20 cellular contexts compared by ENCODE assay signal in genomic region chr1:160858127-160858909, GRCh38. TPM values are rescaled to one million over a fixed set of nuclear protein-coding genes. Genes with fewer than 3 reads are reported as not detected.
DNase-seq lines count a peak whose midpoint lies in the region; ATAC-seq and TF ChIP-seq lines count a peak whose summit lies in the region.
"Had no signal": no experiment of that assay in that cellular context is flagged by ENCODE, and none has a peak within 500 bp of the region (broad histone marks: within the 10 kb centered on the region; RNA-seq: fewer than 3 reads in every experiment).

No MANE protein-coding gene starts in this region.

- peak; percentile 37 for DNase-seq in activated CD8-positive, alpha-beta memory T cell treated with anti-CD3 and anti-CD28 coated beads, Interleukin-2, amount 10 ng/mL, durations not matched to agents 7 days and 5 days
- no peak for DNase-seq in activated CD8-positive, alpha-beta memory T cell treated with anti-CD3 and anti-CD28 coated beads, Interleukin-2, amount 50 U/mL, for 48 hours
- DNase-seq in NCI-H2029 treated with DMSO at 0.1 percent for 48 hours (lab: John Stamatoyannopoulos, UW) (peak; percentile 62), colonic mucosa (peak; percentile 89), GM10248 (ENCODE audit: extremely low spot score) (no peak), DMS 273 (lab: John Stamatoyannopoulos, UW; ENCODE audit: unreplicated experiment) (no peak), SJCRH30 (no peak)
- DNase-seq in natural killer cell treated with Interleukin-12 subunit alpha and Interleukin-12 subunit beta and Interleukin-15 and Interleukin-18, amount 100 ng/mL, for 72 hours (ENCODE audit: low spot score), result no peak
- DNase-seq: activated CD4-positive, alpha-beta T cell treated with anti-CD3 and anti-CD28 coated beads, Interleukin-2, amount 50 U/mL, for 4 hours; cortex of kidney; foreskin keratinocyte; NCI-H510A; spleen; stimulated activated CD8-positive, alpha-beta memory T cell treated with anti-CD3 and anti-CD28 coated beads, Interleukin-4, amount 100 ng/mL, for 48 hours had no signal

- no peaks in the 10 kb centered on the region for H3K27me3 Mint-ChIP-seq in activated CD8-positive, alpha-beta memory T cell treated with anti-CD3 and anti-CD28 coated beads, Interleukin-2, amount 10 ng/mL, durations not matched to agents 7 days and 5 days
- no peaks in the 10 kb centered on the region for H3K27me3 Mint-ChIP-seq in natural killer cell treated with Interleukin-12 subunit alpha and Interleukin-12 subunit beta and Interleukin-15 and Interleukin-18, amount 100 ng/mL, for 72 hours
- H3K27me3 Mint-ChIP-seq: activated naive CD8-positive, alpha-beta T cell had no signal

- H3K9ac ChIP-seq in colonic mucosa (ENCODE audit: low read depth in 2 of 2, low read length in 2 of 2), result no peak overlapping the region

- H3K36me3 Mint-ChIP-seq in activated CD8-positive, alpha-beta memory T cell treated with anti-CD3 and anti-CD28 coated beads, Interleukin-2, amount 10 ng/mL, durations not matched to agents 7 days and 5 days, result peaks cover 20% of the 10 kb centered on the region
- H3K36me3 Mint-ChIP-seq in natural killer cell treated with Interleukin-12 subunit alpha and Interleukin-12 subunit beta and Interleukin-15 and Interleukin-18, amount 100 ng/mL, for 72 hours, result peaks cover 20% of the 10 kb centered on the region

- H3K4me3 ChIP-seq in colonic mucosa (no peak overlapping the region), SJCRH30 (no peak overlapping the region)

- no peaks in the 10 kb centered on the region for H3K27me3 ChIP-seq in colonic mucosa
- H3K27me3 ChIP-seq in SJCRH30, result no peaks in the 10 kb centered on the region

- CTCF ChIA-PET in activated CD8-positive, alpha-beta memory T cell treated with anti-CD3 and anti-CD28 coated beads, Interleukin-2, amount 10 ng/mL, durations not matched to agents 7 days and 5 days (lab: Charles Lee), result interaction anchor here (0.6 to 6.2 kb wide), 5 partner anchors 20 to 135 kb away, joined by 3 to 38 read pairs (median 4); partner anchors contain the start of gene ITLN2
- CTCF ChIA-PET in GM10248 (lab: Yijun Ruan, JAX), result interaction anchor here (0.9 to 1.9 kb wide), 5 partner anchors 10 to 433 kb away, joined by 3 to 6 read pairs (median 3); no protein-coding TSS in a partner anchor

- peak overlapping the region; percentile 14 for H3K4me3 Mint-ChIP-seq in activated CD8-positive, alpha-beta memory T cell treated with anti-CD3 and anti-CD28 coated beads, Interleukin-2, amount 10 ng/mL, durations not matched to agents 7 days and 5 days
- peak overlapping the region; percentile 87 for H3K4me3 Mint-ChIP-seq in natural killer cell treated with Interleukin-12 subunit alpha and Interleukin-12 subunit beta and Interleukin-15 and Interleukin-18, amount 100 ng/mL, for 72 hours
- H3K4me3 Mint-ChIP-seq: activated naive CD8-positive, alpha-beta T cell; activated T-helper 1 cell treated with anti-CD3 and anti-CD28 coated beads, Interleukin-12 subunit alpha, Interleukin-12 subunit beta, Interleukin-2, Interleukin-4 antibody, amounts not matched to agents 30 ng/mL and 10 ng/mL and 1 ng/mL, durations not matched to agents 14 hours and 24 hours and 36 hours had no signal

- H3K27ac ChIP-seq in colonic mucosa, result peak overlapping the region; percentile 34
- no peak overlapping the region for H3K27ac ChIP-seq in SJCRH30
- H3K27ac ChIP-seq: C4-2B, foreskin keratinocyte, VCaP had no signal

- no peaks in the 10 kb centered on the region for H3K4me1 ChIP-seq in colonic mucosa
- H3K4me1 ChIP-seq in SJCRH30, result no peaks in the 10 kb centered on the region
- H3K4me1 ChIP-seq: foreskin keratinocyte had no signal

- TF ChIP-seq CTCF in colonic mucosa (IDR thresholded peaks at IDR 0.05) (no peak), GM10248 (IDR thresholded peaks at IDR 0.05; ENCODE audit: control extremely low read depth, extremely low read depth, low read depth, missing control alignments) (no peak)

- no peak overlapping the region for H3K27ac Mint-ChIP-seq in activated CD8-positive, alpha-beta memory T cell treated with anti-CD3 and anti-CD28 coated beads, Interleukin-2, amount 10 ng/mL, durations not matched to agents 7 days and 5 days
- H3K27ac Mint-ChIP-seq in natural killer cell treated with Interleukin-12 subunit alpha and Interleukin-12 subunit beta and Interleukin-15 and Interleukin-18, amount 100 ng/mL, for 72 hours, result no peak overlapping the region
- H3K27ac Mint-ChIP-seq: activated naive CD8-positive, alpha-beta T cell; activated T-helper 1 cell treated with anti-CD3 and anti-CD28 coated beads, Interleukin-12 subunit alpha, Interleukin-12 subunit beta, Interleukin-2, Interleukin-4 antibody, amounts not matched to agents 30 ng/mL and 10 ng/mL and 1 ng/mL, durations not matched to agents 14 hours and 24 hours and 36 hours had no signal

- intact Hi-C loops in colonic mucosa (cut with DNase I), result no loop called here

- no peaks in the 10 kb centered on the region for H3K36me3 ChIP-seq in colonic mucosa
- no peaks in the 10 kb centered on the region for H3K36me3 ChIP-seq in SJCRH30
- H3K36me3 ChIP-seq: spleen had no signal

- ATAC-seq in activated CD8-positive, alpha-beta memory T cell treated with anti-CD3 and anti-CD28 coated beads, Interleukin-2, amount 10 ng/mL, durations not matched to agents 7 days and 5 days, result no peak
- no peak for ATAC-seq in natural killer cell treated with Interleukin-12 subunit alpha and Interleukin-12 subunit beta and Interleukin-15 and Interleukin-18, amount 100 ng/mL, for 72 hours
- ATAC-seq: foreskin keratinocyte had no signal

- POLR2A ChIA-PET in GM10248 (lab: Yijun Ruan, JAX), result no interaction called here

- H3K4me1 Mint-ChIP-seq in activated CD8-positive, alpha-beta memory T cell treated with anti-CD3 and anti-CD28 coated beads, Interleukin-2, amount 10 ng/mL, durations not matched to agents 7 days and 5 days, result peaks cover 50% of the 10 kb centered on the region
- peaks cover 49 to 51% of the 10 kb centered on the region in 2 donors for H3K4me1 Mint-ChIP-seq in natural killer cell treated with Interleukin-12 subunit alpha and Interleukin-12 subunit beta and Interleukin-15 and Interleukin-18, amount 100 ng/mL, for 72 hours (ENCODE audit: low read depth in 2 of 2)

- H3K9me3 ChIP-seq in colonic mucosa, result no peaks in the 10 kb centered on the region
- H3K9me3 ChIP-seq in SJCRH30 (replicated peaks), result no peaks in the 10 kb centered on the region
- H3K9me3 ChIP-seq: spleen had no signal

- peaks cover 1% of the 10 kb centered on the region for H3K9me3 Mint-ChIP-seq in activated CD8-positive, alpha-beta memory T cell treated with anti-CD3 and anti-CD28 coated beads, Interleukin-2, amount 10 ng/mL, durations not matched to agents 7 days and 5 days (ENCODE audit: low read depth)
- no peaks in the 10 kb centered on the region for H3K9me3 Mint-ChIP-seq in natural killer cell treated with Interleukin-12 subunit alpha and Interleukin-12 subunit beta and Interleukin-15 and Interleukin-18, amount 100 ng/mL, for 72 hours
- H3K9me3 Mint-ChIP-seq: activated T-helper 1 cell treated with anti-CD3 and anti-CD28 coated beads, Interleukin-12 subunit alpha, Interleukin-12 subunit beta, Interleukin-2, Interleukin-4 antibody, amounts not matched to agents 30 ng/mL and 10 ng/mL and 1 ng/mL, durations not matched to agents 14 hours and 24 hours and 36 hours had no signal

RNA-seq across cellular contexts. Expression of gene CD244, which starts 4.4 kb away (rescaled TPM):
- total RNA-seq in activated CD8-positive, alpha-beta memory T cell treated with anti-CD3 and anti-CD28 coated beads, Interleukin-2, amount 10 ng/mL, durations not matched to agents 7 days and 5 days, result 10 to 100 TPM; 25.6 to 34.5 TPM
- total RNA-seq in colonic mucosa, result under 1 TPM; 0.49 to 0.58 TPM
- total RNA-seq in natural killer cell treated with Interleukin-12 subunit alpha and Interleukin-12 subunit beta and Interleukin-15 and Interleukin-18, amount 100 ng/mL, for 72 hours, result 10 to 100 TPM; 36.6 to 64.4 TPM
- not detected in 2 replicates for total RNA-seq in SJCRH30 (2014; rRNA removed; shearing (Covaris generic))
- total RNA-seq: foreskin keratinocyte, MCF 10A, temporal lobe had no signal

RNA-seq across cellular contexts. Expression of gene ITLN1, which starts 26.7 kb away (rescaled TPM):
- total RNA-seq in activated CD8-positive, alpha-beta memory T cell treated with anti-CD3 and anti-CD28 coated beads, Interleukin-2, amount 10 ng/mL, durations not matched to agents 7 days and 5 days, result not detected
- total RNA-seq in colonic mucosa, result 100 to 1,000 TPM; 164 to 256 TPM
- total RNA-seq in natural killer cell treated with Interleukin-12 subunit alpha and Interleukin-12 subunit beta and Interleukin-15 and Interleukin-18, amount 100 ng/mL, for 72 hours, result not detected
- not detected in 2 replicates for total RNA-seq in SJCRH30 (2014; rRNA removed; shearing (Covaris generic))
- total RNA-seq: activated T-helper 1 cell treated with anti-CD3 and anti-CD28 coated beads, Interleukin-12 subunit alpha, Interleukin-12 subunit beta, Interleukin-2, Interleukin-4 antibody, amounts not matched to agents 30 ng/mL and 10 ng/mL and 1 ng/mL, durations not matched to agents 14 hours and 24 hours and 36 hours; foreskin keratinocyte; MCF 10A; temporal lobe had no signal

Comparison
In these comparisons a context has a peak if more than half of its experiments do, and no peak if none do; other contexts are left out.
1. DNase-seq: peak in activated CD8-positive, alpha-beta memory T cell treated with anti-CD3 and anti-CD28 coated beads, Interleukin-2, amount 10 ng/mL, durations not matched to agents 7 days and 5 days (single experiment), NCI-H2029 treated with DMSO at 0.1 percent for 48 hours (single experiment) and colonic mucosa (single experiment); none in activated CD8-positive, alpha-beta memory T cell treated with anti-CD3 and anti-CD28 coated beads, Interleukin-2, amount 50 U/mL, for 48 hours (single experiment), natural killer cell treated with Interleukin-12 subunit alpha and Interleukin-12 subunit beta and Interleukin-15 and Interleukin-18, amount 100 ng/mL, for 72 hours (single experiment), GM10248 (single experiment), DMS 273 (single experiment) and SJCRH30 (0 of 2).
2. RNA of gene CD244, which starts 4.4 kb away (total RNA-seq): 36.6 to 64.4 TPM in natural killer cell treated with Interleukin-12 subunit alpha and Interleukin-12 subunit beta and Interleukin-15 and Interleukin-18, amount 100 ng/mL, for 72 hours and 25.6 to 34.5 TPM in activated CD8-positive, alpha-beta memory T cell treated with anti-CD3 and anti-CD28 coated beads, Interleukin-2, amount 10 ng/mL, durations not matched to agents 7 days and 5 days; 0.49 to 0.58 TPM in colonic mucosa and not detected in SJCRH30; every median in the first group is over 10 times any median in the second.
3. RNA of gene ITLN1, which starts 26.7 kb away (total RNA-seq): 164 to 256 TPM in colonic mucosa; not detected in activated CD8-positive, alpha-beta memory T cell treated with anti-CD3 and anti-CD28 coated beads, Interleukin-2, amount 10 ng/mL, durations not matched to agents 7 days and 5 days, not detected in natural killer cell treated with Interleukin-12 subunit alpha and Interleukin-12 subunit beta and Interleukin-15 and Interleukin-18, amount 100 ng/mL, for 72 hours and not detected in SJCRH30; every median in the first group is over 100 times any median in the second.